Comparison of ENCODE assay signal across 1 cellular context in the genomic region with DNA sequence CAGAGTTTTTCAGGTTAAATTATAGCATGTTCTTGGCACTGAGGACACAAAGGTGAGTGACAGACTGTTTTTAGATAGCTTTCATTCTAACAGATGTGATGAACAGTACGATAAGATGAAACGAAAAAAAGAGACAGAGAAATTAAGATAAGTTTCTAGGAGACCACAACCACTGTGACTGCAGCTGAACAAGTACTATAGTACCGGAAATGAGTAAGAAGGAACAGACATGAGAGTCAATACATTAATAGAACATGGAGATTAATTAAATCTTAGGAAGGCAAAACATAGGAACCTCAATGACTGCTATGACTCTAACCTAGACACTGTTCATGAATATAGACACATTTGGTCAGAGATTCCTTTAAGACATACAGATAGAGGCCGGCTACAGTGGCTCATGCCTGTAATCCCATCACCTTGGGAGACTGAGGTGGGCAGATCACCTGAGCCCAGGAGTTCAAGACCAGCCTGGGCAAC.
TF ChIP-seq lines count a peak whose summit lies in the region.

No MANE protein-coding gene starts in this region.

TF ChIP-seq in IMR-90, 13 proteins besides CTCF, POLR2A, EP300 and RAD21 (continued from another document):
- no peak for TF ChIP-seq RCOR1 (IDR thresholded peaks at IDR 0.05; ENCODE audit: insufficient replicate concordance, low read length)
- TF ChIP-seq FOS (IDR thresholded peaks at IDR 0.05; ENCODE audit: low read depth, low read length), result no peak
- TF ChIP-seq NFE2L2 (IDR thresholded peaks at IDR 0.05; ENCODE audit: low read depth, low read length), result no peak
- no peak for TF ChIP-seq CEBPB (IDR thresholded peaks at IDR 0.05; ENCODE audit: low read depth, low read length)
